ENCODE assay signal across 21 cellular contexts in the genomic region with DNA sequence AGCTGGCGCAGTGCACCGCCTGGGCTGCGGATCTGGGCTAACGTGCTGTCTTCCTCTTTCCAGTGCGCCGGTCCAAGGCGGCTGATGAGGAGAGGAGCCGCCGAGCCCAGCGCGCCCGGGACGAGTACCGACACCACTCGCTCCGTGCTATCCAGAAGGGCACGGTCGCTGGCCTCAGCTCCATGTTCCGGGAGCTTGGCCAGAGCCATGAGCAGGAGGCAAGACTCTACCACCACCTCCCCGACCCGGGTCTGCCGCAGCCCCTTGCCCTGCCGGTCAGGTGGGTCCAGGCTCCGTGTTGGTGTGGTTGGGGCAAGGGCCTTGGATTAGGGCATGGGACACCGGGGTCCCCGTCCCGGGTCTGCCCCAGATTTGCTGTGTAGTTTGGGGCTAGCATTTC.
"Had no signal": no experiment of that assay in that cellular context is flagged by ENCODE, and none has a peak within 500 bp of the region (broad histone marks: within the 10 kb centered on the region; RNA-seq: fewer than 3 reads in every experiment).

No MANE protein-coding gene starts in this region.

- H3K27me3 ChIP-seq: esophagus muscularis mucosa, foreskin keratinocyte, gastroesophageal sphincter, heart left ventricle, hepatocyte had no signal

- H3K27ac ChIP-seq: esophagus muscularis mucosa, foreskin keratinocyte, gastroesophageal sphincter, heart left ventricle, hepatocyte, left ventricle myocardium inferior, lower lobe of right lung had no signal

- H3K9me3 ChIP-seq: esophagus muscularis mucosa, gastroesophageal sphincter, heart left ventricle, left ventricle myocardium inferior, lower lobe of right lung had no signal

- H3K27ac Mint-ChIP-seq: dendritic cell treated with granulocyte-macrophage colony-stimulating factor and Interleukin-4, amounts not matched to agents 40 ng/mL and 50 ng/mL, for 4 days; effector memory CD8-positive, alpha-beta T cell; immature natural killer cell had no signal

- H3K4me1 ChIP-seq: esophagus muscularis mucosa, foreskin keratinocyte, gastroesophageal sphincter, left ventricle myocardium inferior, lower lobe of right lung had no signal

- H3K4me3 Mint-ChIP-seq: dendritic cell treated with granulocyte-macrophage colony-stimulating factor and Interleukin-4, amounts not matched to agents 40 ng/mL and 50 ng/mL, for 4 days; effector memory CD8-positive, alpha-beta T cell; immature natural killer cell had no signal

- ATAC-seq: effector memory CD8-positive, alpha-beta T cell; foreskin keratinocyte; gastroesophageal sphincter; heart left ventricle; left colon; left lobe of liver; lower lobe of right lung had no signal

- H3K9me3 Mint-ChIP-seq: dendritic cell treated with granulocyte-macrophage colony-stimulating factor and Interleukin-4, amounts not matched to agents 40 ng/mL and 50 ng/mL, for 4 days; effector memory CD8-positive, alpha-beta T cell; immature natural killer cell had no signal

- H3K4me3 ChIP-seq: esophagus muscularis mucosa, gastroesophageal sphincter, heart left ventricle, hepatocyte, left ventricle myocardium inferior, lower lobe of right lung had no signal

- H3K4me1 Mint-ChIP-seq: immature natural killer cell had no signal

- H3K36me3 ChIP-seq: esophagus muscularis mucosa, gastroesophageal sphincter, heart left ventricle, left ventricle myocardium inferior, lower lobe of right lung had no signal

- DNase-seq: cerebellar nuclear complex; cortex of kidney; effector CD8-positive, alpha-beta T cell; effector memory CD8-positive, alpha-beta T cell; foreskin keratinocyte; heart left ventricle; hypothalamus; immature natural killer cell; islet precursor cell; kidney; kidney glomerular epithelial cell; left colon; left ventricle myocardium inferior; lower lobe of right lung; mesenchymal stem cell; midbrain had no signal

- H3K36me3 Mint-ChIP-seq: immature natural killer cell had no signal
